1 cellular context compared by ENCODE assay signal in genomic region chr18:79832169-79832568, GRCh38.
TF ChIP-seq lines count a peak whose summit lies in the region.

No MANE protein-coding gene starts in this region.

TF ChIP-seq in H1, 55 proteins besides CTCF, POLR2A, EP300 and RAD21:
- TF ChIP-seq RBBP5 (IDR thresholded peaks at IDR 0.05; ENCODE audit: borderline replicate concordance, low read depth, low read length): no peak
TF ChIP-seq in H1: peak in this region for 0.
